16 cellular contexts compared by ENCODE assay signal in the genomic region with DNA sequence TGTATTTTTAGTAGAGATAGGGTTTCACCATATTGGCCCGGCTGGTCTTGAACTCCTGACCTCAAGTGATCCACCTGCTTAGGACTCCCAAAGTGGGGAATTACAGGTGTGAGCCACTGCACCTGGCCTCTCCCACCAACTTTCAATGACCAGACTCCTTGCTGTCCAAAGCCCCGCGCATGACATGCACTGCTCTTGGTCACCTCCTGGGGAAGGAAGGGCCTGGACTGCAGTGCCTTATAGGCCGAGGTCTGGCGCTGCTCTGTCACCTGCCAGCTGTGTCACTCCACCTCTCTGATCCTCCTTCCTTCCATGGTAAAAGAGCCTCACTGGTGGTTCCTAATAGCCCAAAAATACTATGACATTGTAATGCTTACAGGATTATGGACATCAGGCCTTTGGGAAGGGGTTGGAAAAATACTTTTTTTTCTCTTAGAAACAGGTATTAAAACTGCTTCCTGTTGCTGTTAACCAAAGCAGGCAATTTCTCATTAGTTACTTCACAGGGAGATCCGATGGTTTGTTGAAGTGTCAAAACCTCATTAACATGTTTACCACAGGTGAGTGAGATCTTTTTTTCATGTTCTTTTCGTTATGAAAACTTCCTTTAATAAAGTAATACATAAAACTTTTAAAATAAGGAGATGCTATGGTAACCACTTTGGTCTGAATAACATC. TPM values are rescaled to one million over a fixed set of nuclear protein-coding genes. Genes with fewer than 3 reads are reported as not detected.
A peak's percentile ranks its signal among the peaks of the same experiment; 100 is the strongest.
DNase-seq lines count a peak whose midpoint lies in the region; ATAC-seq and TF ChIP-seq lines count a peak whose summit lies in the region.
"Had no signal": no experiment of that assay in that cellular context is flagged by ENCODE, and none has a peak within 500 bp of the region (broad histone marks: within the 10 kb centered on the region; RNA-seq: fewer than 3 reads in every experiment).

No MANE protein-coding gene starts in this region.

- H3K4me1 Mint-ChIP-seq in stimulated activated naive CD8-positive, alpha-beta T cell treated with anti-CD3 and anti-CD28 coated beads, Interleukin-15, Interleukin-2, amounts not matched to agents 100 ng/mL and 50 ng/mL, for 24 hours (ENCODE audit: low read depth): peaks cover 100% of the 10 kb centered on the region
- H3K4me1 Mint-ChIP-seq in activated CD4-positive, alpha-beta memory T cell treated with anti-CD3 and anti-CD28 coated beads, Interleukin-2, amount 10 ng/mL, durations not matched to agents 7 days and 5 days: peaks cover 91% of the 10 kb centered on the region
- H3K4me1 Mint-ChIP-seq in chondrocyte (ENCODE audit: low read depth): no peaks in the 10 kb centered on the region

- POLR2A ChIA-PET in activated CD4-positive, alpha-beta memory T cell treated with anti-CD3 and anti-CD28 coated beads, Interleukin-2, amount 10 ng/mL, durations not matched to agents 7 days and 5 days (lab: Charles Lee): interaction anchor here (0.8 to 1.3 kb wide), 3 partner anchors 11 to 40 kb away, joined by 3 to 4 read pairs (median 3); no protein-coding TSS in a partner anchor

- H3K36me3 Mint-ChIP-seq in stimulated activated naive CD8-positive, alpha-beta T cell treated with anti-CD3 and anti-CD28 coated beads, Interleukin-15, Interleukin-2, amounts not matched to agents 100 ng/mL and 50 ng/mL, for 24 hours (ENCODE audit: low read depth): peaks cover 79% of the 10 kb centered on the region
- peaks cover 44% of the 10 kb centered on the region for H3K36me3 Mint-ChIP-seq in activated CD4-positive, alpha-beta memory T cell treated with anti-CD3 and anti-CD28 coated beads, Interleukin-2, amount 10 ng/mL, durations not matched to agents 7 days and 5 days (ENCODE audit: low read depth)
- peaks cover 3% of the 10 kb centered on the region for H3K36me3 Mint-ChIP-seq in chondrocyte (ENCODE audit: low read depth)

- H3K36me3 ChIP-seq in esophagus (ENCODE audit: control insufficient read depth in 2 of 2, insufficient read depth in 2 of 2, low read length in 1 of 2): no peaks in the 10 kb centered on the region
- no peaks in the 10 kb centered on the region for H3K36me3 ChIP-seq in upper lobe of right lung
- H3K36me3 ChIP-seq: brain microvascular endothelial cell, uterus had no signal

- H3K4me3 ChIP-seq in esophagus (ENCODE audit: low read depth in 1 of 2, low read length in 2 of 2) (no peak overlapping the region), upper lobe of right lung (no peak overlapping the region)
- H3K4me3 ChIP-seq: uterus had no signal

- H3K27ac ChIP-seq in esophagus (ENCODE audit: low read depth in 2 of 2, low read length in 1 of 2): peak overlapping the region; percentile 43 to 59
- peak overlapping the region; percentile 15 for H3K27ac ChIP-seq in upper lobe of right lung
- H3K27ac ChIP-seq: brain microvascular endothelial cell, HL-60, uterus had no signal

- DNase-seq in stimulated activated naive CD8-positive, alpha-beta T cell treated with anti-CD3 and anti-CD28 coated beads, Interleukin-15, Interleukin-2, amounts not matched to agents 100 U/mL and 50 U/mL, for 24 hours: no peak
- no peak for DNase-seq in activated CD4-positive, alpha-beta memory T cell treated with anti-CD3 and anti-CD28 coated beads, Interleukin-2, amount 10 ng/mL, durations not matched to agents 7 days and 5 days
- no peak for DNase-seq in upper lobe of right lung
- no peak for DNase-seq in chondrocyte (ENCODE audit: low spot score)
- DNase-seq in effector CD8-positive, alpha-beta T cell (lab: John Stamatoyannopoulos, UW): no peak
- DNase-seq: brain microvascular endothelial cell, glutamatergic neuron, NCI-H2029, uterus had no signal

- intact Hi-C loops in upper lobe of right lung (cut with DNase I): no loop called here

- H3K9me3 Mint-ChIP-seq in stimulated activated naive CD8-positive, alpha-beta T cell treated with anti-CD3 and anti-CD28 coated beads, Interleukin-15, Interleukin-2, amounts not matched to agents 100 ng/mL and 50 ng/mL, for 24 hours: no peaks in the 10 kb centered on the region
- H3K9me3 Mint-ChIP-seq in activated CD4-positive, alpha-beta memory T cell treated with anti-CD3 and anti-CD28 coated beads, Interleukin-2, amount 10 ng/mL, durations not matched to agents 7 days and 5 days: no peaks in the 10 kb centered on the region
- H3K9me3 Mint-ChIP-seq in chondrocyte (ENCODE audit: low read depth): no peaks in the 10 kb centered on the region

- H3K4me1 ChIP-seq in esophagus (ENCODE audit: control insufficient read depth in 2 of 2, insufficient read depth in 2 of 2, low read length in 1 of 2) (peaks cover 0 to 3% of the 10 kb centered on the region in 2 donors), upper lobe of right lung (no peaks in the 10 kb centered on the region)
- H3K4me1 ChIP-seq: uterus had no signal

- H3K27ac Mint-ChIP-seq in stimulated activated naive CD8-positive, alpha-beta T cell treated with anti-CD3 and anti-CD28 coated beads, Interleukin-15, Interleukin-2, amounts not matched to agents 100 ng/mL and 50 ng/mL, for 24 hours: peak overlapping the region; percentile 91
- peak overlapping the region; percentile 70 for H3K27ac Mint-ChIP-seq in activated CD4-positive, alpha-beta memory T cell treated with anti-CD3 and anti-CD28 coated beads, Interleukin-2, amount 10 ng/mL, durations not matched to agents 7 days and 5 days
- no peak overlapping the region for H3K27ac Mint-ChIP-seq in chondrocyte (ENCODE audit: unreplicated experiment)

- CTCF ChIA-PET in activated CD4-positive, alpha-beta memory T cell treated with anti-CD3 and anti-CD28 coated beads, Interleukin-2, amount 10 ng/mL, durations not matched to agents 7 days and 5 days (lab: Charles Lee): no interaction called here

- no peak for ATAC-seq in stimulated activated naive CD8-positive, alpha-beta T cell treated with anti-CD3 and anti-CD28 coated beads, Interleukin-15, Interleukin-2, amounts not matched to agents 100 U/mL and 50 U/mL, for 24 hours
- ATAC-seq in upper lobe of right lung (no peak), GM18520 (IDR thresholded peaks at IDR 0.05; ENCODE audit: unreplicated experiment) (no peak)
- ATAC-seq: Right ventricle myocardium inferior had no signal

- no peaks in the 10 kb centered on the region for H3K27me3 ChIP-seq in esophagus (ENCODE audit: control insufficient read depth in 1 of 2, insufficient read depth in 2 of 2, low read length in 2 of 2)
- H3K27me3 ChIP-seq in upper lobe of right lung: no peaks in the 10 kb centered on the region
- H3K27me3 ChIP-seq: uterus had no signal

- TF ChIP-seq CTCF in upper lobe of right lung (IDR thresholded peaks at IDR 0.05) (no peak), chondrocyte (IDR thresholded peaks at IDR 0.05) (no peak)

- WGBS in esophagus, 2 donors: 71 to 80% methylated on average over 7 of the region's 7 CpGs

- no peaks in the 10 kb centered on the region for H3K27me3 Mint-ChIP-seq in stimulated activated naive CD8-positive, alpha-beta T cell treated with anti-CD3 and anti-CD28 coated beads, Interleukin-15, Interleukin-2, amounts not matched to agents 100 ng/mL and 50 ng/mL, for 24 hours
- no peaks in the 10 kb centered on the region for H3K27me3 Mint-ChIP-seq in activated CD4-positive, alpha-beta memory T cell treated with anti-CD3 and anti-CD28 coated beads, Interleukin-2, amount 10 ng/mL, durations not matched to agents 7 days and 5 days
- H3K27me3 Mint-ChIP-seq in chondrocyte (ENCODE audit: low read depth): peaks cover 61% of the 10 kb centered on the region

- peak overlapping the region; percentile 63 for H3K4me3 Mint-ChIP-seq in stimulated activated naive CD8-positive, alpha-beta T cell treated with anti-CD3 and anti-CD28 coated beads, Interleukin-15, Interleukin-2, amounts not matched to agents 100 ng/mL and 50 ng/mL, for 24 hours
- H3K4me3 Mint-ChIP-seq in activated CD4-positive, alpha-beta memory T cell treated with anti-CD3 and anti-CD28 coated beads, Interleukin-2, amount 10 ng/mL, durations not matched to agents 7 days and 5 days: no peak overlapping the region
- H3K4me3 Mint-ChIP-seq in chondrocyte (ENCODE audit: unreplicated experiment): no peak overlapping the region

- H3K9me3 ChIP-seq in esophagus (ENCODE audit: control insufficient read depth in 2 of 2, insufficient read depth in 1 of 2, low read depth in 1 of 2, low read length in 1 of 2): no peaks in the 10 kb centered on the region
- H3K9me3 ChIP-seq in upper lobe of right lung: no peaks in the 10 kb centered on the region
- H3K9me3 ChIP-seq: uterus had no signal

RNA-seq across cellular contexts. Expression of gene GRB7, which starts 35.4 kb away (rescaled TPM):
- under 1 TPM; 0.30 to 0.40 TPM for total RNA-seq in activated CD4-positive, alpha-beta memory T cell treated with anti-CD3 and anti-CD28 coated beads, Interleukin-2, amount 10 ng/mL, durations not matched to agents 7 days and 5 days
- polyA plus RNA-seq in esophagus: 10 to 100 TPM; 43.7 to 55.0 TPM
- total RNA-seq in upper lobe of right lung (25.0 TPM), chondrocyte (0.46 to 0.68 TPM in 2 of 3 replicates, not detected in the other)
- total RNA-seq: mononuclear cell, posterior vena cava had no signal

RNA-seq across cellular contexts. Expression of gene MIEN1, which starts 42.8 kb away (rescaled TPM):
- 10 to 100 TPM; 40.1 to 45.1 TPM for total RNA-seq in activated CD4-positive, alpha-beta memory T cell treated with anti-CD3 and anti-CD28 coated beads, Interleukin-2, amount 10 ng/mL, durations not matched to agents 7 days and 5 days
- polyA plus RNA-seq in esophagus: 10 to 100 TPM; 57.5 to 98.6 TPM
- total RNA-seq in upper lobe of right lung: 48.5 TPM
- 45.3 to 48.5 TPM (median 46.5 TPM) in 3 replicates for total RNA-seq in chondrocyte

Comparison
In these comparisons a context has a peak if more than half of its experiments do, and no peak if none do; other contexts are left out.
1. RNA of gene GRB7, which starts 35.4 kb away (total RNA-seq): 25.0 TPM in upper lobe of right lung (single experiment); 0.30 to 0.40 TPM in activated CD4-positive, alpha-beta memory T cell treated with anti-CD3 and anti-CD28 coated beads, Interleukin-2, amount 10 ng/mL, durations not matched to agents 7 days and 5 days and 0.46 to 0.68 TPM in chondrocyte; every median in the first group is over 10 times any median in the second.